In genomic region chr7:94449151-94449725, GRCh38 we compare ENCODE assay signal across 8 cellular contexts. TPM values are rescaled to one million over a fixed set of nuclear protein-coding genes. Genes with fewer than 3 reads are reported as not detected.
A peak's percentile ranks its signal among the peaks of the same experiment; 100 is the strongest.
DNase-seq lines count a peak whose midpoint lies in the region; ATAC-seq and TF ChIP-seq lines count a peak whose summit lies in the region.

No MANE protein-coding gene starts in this region.

- no TSS peak for BruUV-seq in Panc1 (replicated peaks; lab: Mats Ljungman, UMichigan)

- CTCF ChIA-PET in Panc1 (lab: Charles Lee): interaction anchor here (0.6 to 1.6 kb wide), 7 partner anchors 206 to 1028 kb away, joined by 3 to 10 read pairs (median 3); no protein-coding TSS in a partner anchor
- CTCF ChIA-PET in activated naive CD4-positive, alpha-beta T cell treated with anti-CD3 and anti-CD28 coated beads for 36 hours (lab: Charles Lee): interaction anchor here (0.6 to 2.7 kb wide), 25 partner anchors 9 to 1617 kb away, joined by 3 to 16 read pairs (median 4); partner anchors contain the start of gene SGCE

- no peaks in the 10 kb centered on the region for H3K36me3 ChIP-seq in Panc1 (ENCODE audit: control insufficient read depth, insufficient read depth, low read length)

- H3K36me3 Mint-ChIP-seq in neural crest cell (ENCODE audit: low read depth): no peaks in the 10 kb centered on the region
- H3K36me3 Mint-ChIP-seq in activated naive CD4-positive, alpha-beta T cell treated with anti-CD3 and anti-CD28 coated beads for 36 hours (ENCODE audit: low read depth): no peaks in the 10 kb centered on the region

- intact Hi-C loops in Panc1 (cut with micrococcal nuclease; ENCODE audit: unreplicated experiment): loop anchor here (5.0 kb wide), 3 partner anchors 208 to 1028 kb away; partner anchors contain the start of genes PON3 and SGCE
- intact Hi-C loops in lower leg skin (cut with DNase I; ENCODE audit: low total_unique reads): no loop called here
- intact Hi-C loops in activated naive CD4-positive, alpha-beta T cell treated with anti-CD3 and anti-CD28 coated beads for 36 hours (cut with micrococcal nuclease): loop anchor here (1.0 to 10.0 kb wide), 6 partner anchors 62 to 1246 kb away; partner anchors contain the start of gene SGCE

- 42 to 46% methylated on average over 4 of the region's 4 CpGs for WGBS in lower leg skin, 2 donors

- in situ Hi-C loops in Panc1 (cut with HindIII; ENCODE audit: low pct_unique_long_range_greater_than_20kb, low sequenced_read_pairs): no loop called here

- POLR2A ChIA-PET in Panc1 (lab: Charles Lee): no interaction called here

- no peaks in the 10 kb centered on the region for H3K27me3 ChIP-seq in Panc1 (ENCODE audit: control insufficient read depth, insufficient read depth, low read length)

- no peaks in the 10 kb centered on the region for H3K27me3 Mint-ChIP-seq in neural crest cell (ENCODE audit: low read depth)
- peaks cover 12% of the 10 kb centered on the region for H3K27me3 Mint-ChIP-seq in activated naive CD4-positive, alpha-beta T cell treated with anti-CD3 and anti-CD28 coated beads for 36 hours (ENCODE audit: low read depth)

- no peak overlapping the region for H3K27ac ChIP-seq in Panc1 (ENCODE audit: low read length)

- H3K4me1 ChIP-seq in Panc1 (ENCODE audit: control insufficient read depth, insufficient read depth, low read length): no peaks in the 10 kb centered on the region

- no peak overlapping the region for H3K27ac Mint-ChIP-seq in neural crest cell (ENCODE audit: unreplicated experiment)
- H3K27ac Mint-ChIP-seq in activated naive CD4-positive, alpha-beta T cell treated with anti-CD3 and anti-CD28 coated beads for 36 hours: no peak overlapping the region

- no peak overlapping the region for H3K4me3 Mint-ChIP-seq in neural crest cell
- no peak overlapping the region for H3K4me3 Mint-ChIP-seq in activated naive CD4-positive, alpha-beta T cell treated with anti-CD3 and anti-CD28 coated beads for 36 hours

- H3K9me3 ChIP-seq in Panc1 (ENCODE audit: control insufficient read depth, insufficient read depth, low read depth, low read length): no peaks in the 10 kb centered on the region

- no peak for TF ChIP-seq POLR2A in lower leg skin (IDR thresholded peaks at IDR 0.05)

- TF ChIP-seq CTCF in Panc1 (IDR thresholded peaks at IDR 0.05): peak; percentile 69; the same call in 1 of the 2 replicates
- peak; percentile 78 for TF ChIP-seq CTCF in neural crest cell (conservative IDR thresholded peaks at IDR 0.05)
- no peak for TF ChIP-seq CTCF in lower leg skin (IDR thresholded peaks at IDR 0.05)

- H3K9me3 Mint-ChIP-seq in neural crest cell: no peaks in the 10 kb centered on the region
- no peaks in the 10 kb centered on the region for H3K9me3 Mint-ChIP-seq in activated naive CD4-positive, alpha-beta T cell treated with anti-CD3 and anti-CD28 coated beads for 36 hours

- peaks cover 4% of the 10 kb centered on the region for H3K4me1 Mint-ChIP-seq in neural crest cell
- no peaks in the 10 kb centered on the region for H3K4me1 Mint-ChIP-seq in activated naive CD4-positive, alpha-beta T cell treated with anti-CD3 and anti-CD28 coated beads for 36 hours (ENCODE audit: low read depth)

- H3K4me3 ChIP-seq in Jurkat, Clone E6-1 (ENCODE audit: low read length): no peak overlapping the region
- H3K4me3 ChIP-seq in Panc1 (ENCODE audit: low read depth in 2 of 2, low read length in 2 of 2) (no peak overlapping the region), lower leg skin (ENCODE audit: low read depth, poor library complexity, severe bottlenecking) (no peak overlapping the region)

- peak; percentile 71 for DNase-seq in COLO829 (ENCODE audit: low spot score)
- DNase-seq in Jurkat, Clone E6-1 (ENCODE audit: low read depth, low spot score): peak; percentile 28
- no peak for DNase-seq in Panc1 (ENCODE audit: low read depth, low spot score)
- DNase-seq in epidermal melanocyte (ENCODE audit: insufficient read length, low spot score): peak; percentile 55
- no peak for DNase-seq in neural crest cell (ENCODE audit: low read depth, low spot score)
- no peak for DNase-seq in lower leg skin (ENCODE audit: low spot score in 2 of 2)
- DNase-seq in activated naive CD4-positive, alpha-beta T cell treated with anti-CD3 and anti-CD28 coated beads for 36 hours: no peak

- peak; percentile 64 for ATAC-seq in GM19372 (IDR thresholded peaks at IDR 0.05; ENCODE audit: low read depth, unreplicated experiment)
- ATAC-seq in Panc1: no peak

RNA-seq across cellular contexts. Expression of gene COL1A2, which starts 54.5 kb away (rescaled TPM):
- polyA plus RNA-seq in Jurkat, Clone E6-1 (2012; ENCODE audit: insufficient read depth, insufficient read length): not detected
- total RNA-seq in Panc1 (2021; ENCODE audit: unreplicated experiment) (1.3 TPM), neural crest cell (98.8 and 110 TPM in 2 replicates), lower leg skin (100 to 1,000 TPM in 1 of 4 donors, 10 to 100 TPM in 3; 25.7 to 263 (median 33.6) TPM)
- polyA plus RNA-seq in Panc1 (2012; ENCODE audit: insufficient read length): not detected
- total RNA-seq in activated naive CD4-positive, alpha-beta T cell treated with anti-CD3 and anti-CD28 coated beads for 36 hours: under 1 TPM; 0.26 to 0.35 TPM

Comparison
In these comparisons a context has a peak if more than half of its experiments do, and no peak if none do; other contexts are left out.
1. DNase-seq: peak in COLO829 (single experiment), Jurkat, Clone E6-1 (single experiment) and epidermal melanocyte (single experiment); none in Panc1 (single experiment), neural crest cell (single experiment), lower leg skin (0 of 2) and activated naive CD4-positive, alpha-beta T cell treated with anti-CD3 and anti-CD28 coated beads for 36 hours (single experiment).
2. CTCF ChIP-seq: peak in Panc1 (single experiment) and neural crest cell (single experiment); none in lower leg skin (0 of 3).
3. RNA of gene COL1A2, which starts 54.5 kb away (total RNA-seq): 98.8 to 110 TPM in neural crest cell and 25.7 to 263 TPM in lower leg skin; 1.3 TPM in Panc1 (single experiment) and 0.26 to 0.35 TPM in activated naive CD4-positive, alpha-beta T cell treated with anti-CD3 and anti-CD28 coated beads for 36 hours; every median in the first group is over 10 times any median in the second.